In the genomic region with DNA sequence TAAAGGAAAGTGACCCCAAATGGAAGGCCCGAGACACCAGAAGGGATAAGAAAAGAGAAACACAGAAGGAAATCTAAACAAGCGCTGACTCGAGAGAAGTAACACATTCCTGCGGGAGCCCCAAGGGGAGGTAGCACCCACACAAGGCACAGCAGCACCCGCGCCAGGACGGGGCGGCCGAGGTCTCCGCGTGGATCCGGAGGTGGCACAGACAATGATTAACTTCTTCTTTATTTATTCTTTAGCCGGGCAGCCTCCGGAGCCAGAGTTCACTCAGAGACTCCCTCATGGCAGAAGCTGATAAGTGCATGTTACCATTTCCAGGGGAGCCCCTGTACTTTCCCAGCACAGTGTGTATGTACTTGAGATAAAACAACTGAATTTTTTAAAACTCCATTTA, we compare ENCODE assay signal across 10 cellular contexts. TPM values are rescaled to one million over a fixed set of nuclear protein-coding genes. Genes with fewer than 3 reads are reported as not detected.
A peak's percentile ranks its signal among the peaks of the same experiment; 100 is the strongest.
DNase-seq lines count a peak whose midpoint lies in the region; ATAC-seq and TF ChIP-seq lines count a peak whose summit lies in the region.
"Had no signal": no experiment of that assay in that cellular context is flagged by ENCODE, and none has a peak within 500 bp of the region (broad histone marks: within the 10 kb centered on the region; RNA-seq: fewer than 3 reads in every experiment).

No MANE protein-coding gene starts in this region.

- DNase-seq in activated CD8-positive, alpha-beta T cell treated with anti-CD3 and anti-CD28 coated beads, Interleukin-2, amount 10 ng/mL, durations not matched to agents 7 days and 5 days: peak; percentile 13
- DNase-seq in activated CD8-positive, alpha-beta T cell treated with anti-CD3 and anti-CD28 coated beads for 36 hours: no peak
- DNase-seq in coronary artery (ENCODE audit: low spot score) (peak; percentile 56), lower lobe of right lung (no peak), testis (peak; percentile 85), NCI-H510A treated with DMSO at 0.1 percent for 48 hours (lab: John Stamatoyannopoulos, UW) (no peak), MV-4-11 (lab: John Stamatoyannopoulos, UW) (no peak)
- DNase-seq: Kasumi-1; stimulated activated naive CD4-positive, alpha-beta T cell had no signal

- H3K4me3 ChIP-seq in coronary artery: no peak overlapping the region
- H3K4me3 ChIP-seq in lower lobe of right lung: peak overlapping the region; percentile 7
- H3K4me3 ChIP-seq in testis: no peak overlapping the region

- POLR2A ChIA-PET in activated CD8-positive, alpha-beta T cell treated with anti-CD3 and anti-CD28 coated beads, Interleukin-2, amount 10 ng/mL, durations not matched to agents 7 days and 5 days (lab: Charles Lee): no interaction called here
- POLR2A ChIA-PET in activated CD8-positive, alpha-beta T cell treated with anti-CD3 and anti-CD28 coated beads for 36 hours (lab: Charles Lee): no interaction called here

- H3K27me3 ChIP-seq in lower lobe of right lung (ENCODE audit: low read depth) (no peaks in the 10 kb centered on the region), testis (no peaks in the 10 kb centered on the region)

- no peaks in the 10 kb centered on the region for H3K27me3 Mint-ChIP-seq in activated CD8-positive, alpha-beta T cell treated with anti-CD3 and anti-CD28 coated beads, Interleukin-2, amount 10 ng/mL, durations not matched to agents 7 days and 5 days (ENCODE audit: low read depth)
- H3K27me3 Mint-ChIP-seq in activated CD8-positive, alpha-beta T cell treated with anti-CD3 and anti-CD28 coated beads for 36 hours: no peaks in the 10 kb centered on the region

- peak overlapping the region; percentile 7 for H3K27ac Mint-ChIP-seq in activated CD8-positive, alpha-beta T cell treated with anti-CD3 and anti-CD28 coated beads, Interleukin-2, amount 10 ng/mL, durations not matched to agents 7 days and 5 days
- no peak overlapping the region for H3K27ac Mint-ChIP-seq in activated CD8-positive, alpha-beta T cell treated with anti-CD3 and anti-CD28 coated beads for 36 hours

- no peaks in the 10 kb centered on the region for H3K9me3 ChIP-seq in lower lobe of right lung
- no peaks in the 10 kb centered on the region for H3K9me3 ChIP-seq in testis

- CTCF ChIA-PET in activated CD8-positive, alpha-beta T cell treated with anti-CD3 and anti-CD28 coated beads, Interleukin-2, amount 10 ng/mL, durations not matched to agents 7 days and 5 days (lab: Charles Lee): no interaction called here
- CTCF ChIA-PET in activated CD8-positive, alpha-beta T cell treated with anti-CD3 and anti-CD28 coated beads for 36 hours (lab: Charles Lee): interaction anchor here (0.6 kb wide), 1 partner anchor 81 kb away, joined by 3 read pairs; no protein-coding TSS in a partner anchor

- ATAC-seq in activated CD8-positive, alpha-beta T cell treated with anti-CD3 and anti-CD28 coated beads, Interleukin-2, amount 10 ng/mL, durations not matched to agents 7 days and 5 days: no peak
- no peak for ATAC-seq in activated CD8-positive, alpha-beta T cell treated with anti-CD3 and anti-CD28 coated beads for 36 hours
- ATAC-seq in lower lobe of right lung (peak in 1 of 2 donors; percentile 39), HG02588 (IDR thresholded peaks at IDR 0.05; ENCODE audit: unreplicated experiment) (no peak)

- no peak for TF ChIP-seq CTCF in activated CD8-positive, alpha-beta T cell treated with anti-CD3 and anti-CD28 coated beads for 36 hours (IDR thresholded peaks at IDR 0.05)
- TF ChIP-seq CTCF in coronary artery (IDR thresholded peaks at IDR 0.05): no peak
- no peak for TF ChIP-seq CTCF in lower lobe of right lung (IDR thresholded peaks at IDR 0.05)
- no peak for TF ChIP-seq CTCF in testis (IDR thresholded peaks at IDR 0.05)

- 37 to 44% methylated on average over 14 of the region's 14 CpGs for WGBS in testis, 2 donors

- H3K4me1 ChIP-seq in lower lobe of right lung (peaks cover 82% of the 10 kb centered on the region), testis (peaks cover 74% of the 10 kb centered on the region)

- H3K36me3 ChIP-seq in lower lobe of right lung (peaks cover 24% of the 10 kb centered on the region), testis (ENCODE audit: low read depth, missing control alignments) (no peaks in the 10 kb centered on the region)

- intact Hi-C loops in activated CD8-positive, alpha-beta T cell treated with anti-CD3 and anti-CD28 coated beads for 36 hours (cut with micrococcal nuclease): no loop called here
- intact Hi-C loops in lower lobe of right lung (cut with DNase I): no loop called here
- intact Hi-C loops in testis (cut with DNase I; ENCODE audit: low total_unique reads): no loop called here

- peak overlapping the region in 1 of 2 donors; percentile 3 for H3K27ac ChIP-seq in coronary artery
- peak overlapping the region; percentile 59 for H3K27ac ChIP-seq in lower lobe of right lung
- peak overlapping the region; percentile 23 to 74 for H3K27ac ChIP-seq in testis

- no peaks in the 10 kb centered on the region for H3K36me3 Mint-ChIP-seq in activated CD8-positive, alpha-beta T cell treated with anti-CD3 and anti-CD28 coated beads, Interleukin-2, amount 10 ng/mL, durations not matched to agents 7 days and 5 days (ENCODE audit: low read depth)
- peaks cover 3% of the 10 kb centered on the region for H3K36me3 Mint-ChIP-seq in activated CD8-positive, alpha-beta T cell treated with anti-CD3 and anti-CD28 coated beads for 36 hours (ENCODE audit: low read depth)

- H3K4me3 Mint-ChIP-seq in activated CD8-positive, alpha-beta T cell treated with anti-CD3 and anti-CD28 coated beads, Interleukin-2, amount 10 ng/mL, durations not matched to agents 7 days and 5 days: no peak overlapping the region
- no peak overlapping the region for H3K4me3 Mint-ChIP-seq in activated CD8-positive, alpha-beta T cell treated with anti-CD3 and anti-CD28 coated beads for 36 hours

- no peak for TF ChIP-seq POLR2A in testis (IDR thresholded peaks at IDR 0.05)

- no peaks in the 10 kb centered on the region for H3K9me3 Mint-ChIP-seq in activated CD8-positive, alpha-beta T cell treated with anti-CD3 and anti-CD28 coated beads, Interleukin-2, amount 10 ng/mL, durations not matched to agents 7 days and 5 days (ENCODE audit: insufficient read depth)
- no peaks in the 10 kb centered on the region for H3K9me3 Mint-ChIP-seq in activated CD8-positive, alpha-beta T cell treated with anti-CD3 and anti-CD28 coated beads for 36 hours

- peaks cover 24% of the 10 kb centered on the region for H3K4me1 Mint-ChIP-seq in activated CD8-positive, alpha-beta T cell treated with anti-CD3 and anti-CD28 coated beads, Interleukin-2, amount 10 ng/mL, durations not matched to agents 7 days and 5 days (ENCODE audit: low read depth)
- peaks cover 39% of the 10 kb centered on the region for H3K4me1 Mint-ChIP-seq in activated CD8-positive, alpha-beta T cell treated with anti-CD3 and anti-CD28 coated beads for 36 hours (ENCODE audit: low read depth)

RNA-seq across cellular contexts. Expression of gene TOLLIP, which starts 5.1 kb away (rescaled TPM):
- total RNA-seq in activated CD8-positive, alpha-beta T cell treated with anti-CD3 and anti-CD28 coated beads, Interleukin-2, amount 10 ng/mL, durations not matched to agents 7 days and 5 days: 10 to 100 TPM; 27.1 to 34.3 TPM
- total RNA-seq in activated CD8-positive, alpha-beta T cell treated with anti-CD3 and anti-CD28 coated beads for 36 hours: 10 to 100 TPM; 32.4 to 33.1 TPM
- total RNA-seq in lower lobe of right lung (68.4 TPM), testis (100 to 1,000 TPM; 197 to 220 TPM)
- polyA plus RNA-seq in testis (ENCODE audit: insufficient read depth, low read depth, low replicate concordance): 185 TPM

Comparison
In these comparisons a context has a peak if more than half of its experiments do, and no peak if none do; other contexts are left out.
1. DNase-seq: peak in activated CD8-positive, alpha-beta T cell treated with anti-CD3 and anti-CD28 coated beads, Interleukin-2, amount 10 ng/mL, durations not matched to agents 7 days and 5 days (single experiment), coronary artery (single experiment) and testis (single experiment); none in activated CD8-positive, alpha-beta T cell treated with anti-CD3 and anti-CD28 coated beads for 36 hours (single experiment), lower lobe of right lung (single experiment), NCI-H510A treated with DMSO at 0.1 percent for 48 hours (single experiment) and MV-4-11 (single experiment).